Comparison of ENCODE assay signal across 8 cellular contexts in genomic region chr17:77476920-77477805, GRCh38.
DNase-seq lines count a peak whose midpoint lies in the region; ATAC-seq and TF ChIP-seq lines count a peak whose summit lies in the region.

No MANE protein-coding gene starts in this region.

- H3K4me1 ChIP-seq in adrenal gland (replicated peaks in 1 of 2) (peaks cover 49 to 100% of the 10 kb centered on the region in 2 donors), right atrium auricular region (peaks cover 0 to 64% of the 10 kb centered on the region in 2 donors)

- H3K27ac ChIP-seq in adrenal gland: peak overlapping the region in 4 of 5 donors; percentile 60 to 83 (median 80)
- peak overlapping the region; percentile 67 to 76 for H3K27ac ChIP-seq in right atrium auricular region

- peak in 1 of 2 donors; percentile 60 for TF ChIP-seq POLR2A in adrenal gland (IDR thresholded peaks at IDR 0.05)

- H3K36me3 ChIP-seq in adrenal gland (replicated peaks in 1 of 2): peaks cover 0 to 5% of the 10 kb centered on the region in 2 donors
- H3K36me3 ChIP-seq in right atrium auricular region: peaks cover 3% of the 10 kb centered on the region

- TF ChIP-seq CTCF in adrenal gland (IDR thresholded peaks at IDR 0.05) (peak in 4 of 6 experiments; percentile 18 to 45 (median 31)), right atrium auricular region (IDR thresholded peaks at IDR 0.05) (no peak)

- DNase-seq in stimulated activated CD4-positive, alpha-beta T cell treated with anti-CD3 and anti-CD28 coated beads, Interleukin-15, amount 100 ng/mL, for 24 hours: peak; percentile 54
- no peak for DNase-seq in stimulated activated CD4-positive, alpha-beta T cell treated with anti-CD3 and anti-CD28 coated beads, Interleukin-2, amount 100 ng/mL, for 24 hours
- DNase-seq in adrenal gland: peak; percentile 63 to 94 (median 90)
- DNase-seq in right atrium auricular region (ENCODE audit: low spot score): peak; percentile 91
- DNase-seq in skeletal muscle cell (ENCODE audit: low read depth): peak; percentile 95
- DNase-seq in ecto neural progenitor cell (ENCODE audit: low spot score): no peak
- no peak for DNase-seq in CD1c-positive myeloid dendritic cell (ENCODE audit: extremely low spot score)

- 26 to 38% (median 34%) methylated on average over 16 to 22 of the region's 22 CpGs for WGBS in adrenal gland, 4 donors

- no peaks in the 10 kb centered on the region for H3K9me3 ChIP-seq in adrenal gland (replicated peaks in 1 of 3)
- H3K9me3 ChIP-seq in right atrium auricular region: no peaks in the 10 kb centered on the region

- no peaks in the 10 kb centered on the region for H3K27me3 ChIP-seq in adrenal gland
- no peaks in the 10 kb centered on the region for H3K27me3 ChIP-seq in right atrium auricular region

- intact Hi-C loops in adrenal gland (cut with DNase I): loop anchor here in 1 of 2 donors (5.0 kb wide), 1 partner anchor 45 kb away; no protein-coding TSS in a partner anchor

- no peak overlapping the region for H3K4me3 ChIP-seq in adrenal gland
- H3K4me3 ChIP-seq in right atrium auricular region: no peak overlapping the region
- H3K4me3 ChIP-seq in skeletal muscle cell (ENCODE audit: low read depth, low read length): no peak overlapping the region

- no peak for ATAC-seq in GM18502 (IDR thresholded peaks at IDR 0.05; ENCODE audit: poor library complexity, unreplicated experiment)

Comparison
In these comparisons a context has a peak if more than half of its experiments do, and no peak if none do; other contexts are left out.
1. DNase-seq: peak in stimulated activated CD4-positive, alpha-beta T cell treated with anti-CD3 and anti-CD28 coated beads, Interleukin-15, amount 100 ng/mL, for 24 hours (single experiment), adrenal gland (7 of 7), right atrium auricular region (single experiment) and skeletal muscle cell (single experiment); none in stimulated activated CD4-positive, alpha-beta T cell treated with anti-CD3 and anti-CD28 coated beads, Interleukin-2, amount 100 ng/mL, for 24 hours (0 of 2), ecto neural progenitor cell (single experiment) and CD1c-positive myeloid dendritic cell (single experiment).
2. CTCF ChIP-seq: peak in adrenal gland (4 of 6); none in right atrium auricular region (0 of 2).